11 cellular contexts compared by ENCODE assay signal in genomic region chr1:75152092-75152491, GRCh38. TPM values are rescaled to one million over a fixed set of nuclear protein-coding genes. Genes with fewer than 3 reads are reported as not detected.
"Had no signal": no experiment of that assay in that cellular context is flagged by ENCODE, and none has a peak within 500 bp of the region (broad histone marks: within the 10 kb centered on the region; RNA-seq: fewer than 3 reads in every experiment).

No MANE protein-coding gene starts in this region.

- H2AFZ ChIP-seq: GM23248, GM23338 had no signal

- H3K9me3 ChIP-seq: HAP-1 had no signal

- DNase-seq: GM23248, GOT3, H7, H9, HCEC 1CT, HFFc6 had no signal

- H3K9ac ChIP-seq: GM23248 had no signal

- H3K36me3 ChIP-seq: HAP-1 had no signal

- FAIRE-seq: H1, H54 had no signal

- H3K4me2 ChIP-seq: GM23338 had no signal

- H3K4me1 ChIP-seq: HAP-1 had no signal

- H3K4me3 ChIP-seq: GM23248, GM23338, HAP-1 had no signal

- ATAC-seq: GM23338, HCT116 had no signal

- H3K27ac ChIP-seq: GM23248 had no signal

RNA-seq across cellular contexts. Expression of gene LHX8, which starts 17.9 kb away (rescaled TPM):
- total RNA-seq: GM23248, H7, H9, HFFc6 had no signal
- polyA plus RNA-seq: GM23248 had no signal
